In genomic region chr20:4110885-4111284, GRCh38 we compare ENCODE assay signal across 23 cellular contexts. TPM values are rescaled to one million over a fixed set of nuclear protein-coding genes. Genes with fewer than 3 reads are reported as not detected.
"Had no signal": no experiment of that assay in that cellular context is flagged by ENCODE, and none has a peak within 500 bp of the region (broad histone marks: within the 10 kb centered on the region; RNA-seq: fewer than 3 reads in every experiment).

No MANE protein-coding gene starts in this region.

- H3K36me3 Mint-ChIP-seq: activated CD4-positive, alpha-beta memory T cell treated with anti-CD3 and anti-CD28 coated beads for 36 hours; activated naive CD4-positive, alpha-beta T cell treated with anti-CD3 and anti-CD28 coated beads, Interleukin-2, amount 10 ng/mL, durations not matched to agents 7 days and 5 days; natural killer cell; T-cell had no signal

- H3K27ac ChIP-seq: coronary artery, esophagus squamous epithelium, gastrocnemius medialis, left ventricle myocardium inferior, ovary, suprapubic skin, tibial nerve had no signal

- H3K27ac Mint-ChIP-seq: activated B cell treated with CpG ODN at 0.5 μM for 24 hours; activated CD4-positive, alpha-beta memory T cell treated with anti-CD3 and anti-CD28 coated beads for 36 hours; activated CD4-positive, alpha-beta T cell treated with anti-CD3 and anti-CD28 coated beads for 36 hours; activated naive CD4-positive, alpha-beta T cell treated with anti-CD3 and anti-CD28 coated beads, Interleukin-2, amount 10 ng/mL, durations not matched to agents 7 days and 5 days; endodermal cell; natural killer cell; T-cell had no signal

- ATAC-seq: activated CD4-positive, alpha-beta T cell treated with anti-CD3 and anti-CD28 coated beads for 36 hours; activated T-cell treated with anti-CD3 and anti-CD28 coated beads, Interleukin-2, amount 50 U/mL, for 4 hours; gastrocnemius medialis; natural killer cell; right cardiac atrium; T-cell had no signal

- H3K4me3 Mint-ChIP-seq: activated B cell treated with CpG ODN at 0.5 μM for 24 hours; activated CD4-positive, alpha-beta memory T cell treated with anti-CD3 and anti-CD28 coated beads for 36 hours; activated CD4-positive, alpha-beta T cell treated with anti-CD3 and anti-CD28 coated beads for 36 hours; activated naive CD4-positive, alpha-beta T cell treated with anti-CD3 and anti-CD28 coated beads, Interleukin-2, amount 10 ng/mL, durations not matched to agents 7 days and 5 days; activated T-cell treated with anti-CD3 and anti-CD28 coated beads, Interleukin-2, amount 50 U/mL, for 4 hours; endodermal cell; natural killer cell; T-cell had no signal

- H3K27me3 ChIP-seq: gastrocnemius medialis, ovary, tibial nerve had no signal

- H3K36me3 ChIP-seq: esophagus squamous epithelium, gastrocnemius medialis, left ventricle myocardium inferior, ovary, stomach, suprapubic skin, tibial nerve had no signal

- H3K9me3 ChIP-seq: esophagus squamous epithelium, gastrocnemius medialis, left ventricle myocardium inferior, ovary, stomach, suprapubic skin, tibial nerve had no signal

- H3K9me3 Mint-ChIP-seq: activated B cell treated with CpG ODN at 0.5 μM for 24 hours; activated CD4-positive, alpha-beta memory T cell treated with anti-CD3 and anti-CD28 coated beads for 36 hours; activated naive CD4-positive, alpha-beta T cell treated with anti-CD3 and anti-CD28 coated beads, Interleukin-2, amount 10 ng/mL, durations not matched to agents 7 days and 5 days; activated T-cell treated with anti-CD3 and anti-CD28 coated beads, Interleukin-2, amount 50 U/mL, for 4 hours; endodermal cell; natural killer cell; T-cell had no signal

- DNase-seq: activated B cell treated with CpG ODN at 0.5 μM for 24 hours; activated CD4-positive, alpha-beta memory T cell treated with anti-CD3 and anti-CD28 coated beads for 36 hours; activated CD4-positive, alpha-beta T cell treated with anti-CD3 and anti-CD28 coated beads for 36 hours; activated effector memory CD4-positive, alpha-beta T cell treated with anti-CD3 and anti-CD28 coated beads, Interleukin-2, amount 50 U/mL, for 16 hours; activated naive CD4-positive, alpha-beta T cell treated with anti-CD3 and anti-CD28 coated beads, Interleukin-2, amount 10 ng/mL, durations not matched to agents 7 days and 5 days; activated T-cell treated with anti-CD3 and anti-CD28 coated beads, Interleukin-2, amount 50 U/mL, for 4 hours; amygdala; endodermal cell; esophagus squamous epithelium; gastrocnemius medialis; hypothalamus; left ventricle myocardium inferior; midbrain; natural killer cell; ovary; right cardiac atrium; stimulated activated CD4-positive, alpha-beta T cell treated with anti-CD3 and anti-CD28 coated beads, Interleukin-4, amount 100 ng/mL, for 24 hours; stomach; T-cell; T-helper 9 cell had no signal

- H3K4me3 ChIP-seq: coronary artery, esophagus squamous epithelium, gastrocnemius medialis, left ventricle myocardium inferior, ovary, stomach, suprapubic skin, tibial nerve had no signal

RNA-seq across cellular contexts. Expression of gene SMOX, which starts 37.7 kb away (rescaled TPM):
- total RNA-seq: activated B cell treated with CpG ODN at 0.5 μM for 24 hours had no signal
